ENCODE assay signal across 8 cellular contexts in the genomic region with DNA sequence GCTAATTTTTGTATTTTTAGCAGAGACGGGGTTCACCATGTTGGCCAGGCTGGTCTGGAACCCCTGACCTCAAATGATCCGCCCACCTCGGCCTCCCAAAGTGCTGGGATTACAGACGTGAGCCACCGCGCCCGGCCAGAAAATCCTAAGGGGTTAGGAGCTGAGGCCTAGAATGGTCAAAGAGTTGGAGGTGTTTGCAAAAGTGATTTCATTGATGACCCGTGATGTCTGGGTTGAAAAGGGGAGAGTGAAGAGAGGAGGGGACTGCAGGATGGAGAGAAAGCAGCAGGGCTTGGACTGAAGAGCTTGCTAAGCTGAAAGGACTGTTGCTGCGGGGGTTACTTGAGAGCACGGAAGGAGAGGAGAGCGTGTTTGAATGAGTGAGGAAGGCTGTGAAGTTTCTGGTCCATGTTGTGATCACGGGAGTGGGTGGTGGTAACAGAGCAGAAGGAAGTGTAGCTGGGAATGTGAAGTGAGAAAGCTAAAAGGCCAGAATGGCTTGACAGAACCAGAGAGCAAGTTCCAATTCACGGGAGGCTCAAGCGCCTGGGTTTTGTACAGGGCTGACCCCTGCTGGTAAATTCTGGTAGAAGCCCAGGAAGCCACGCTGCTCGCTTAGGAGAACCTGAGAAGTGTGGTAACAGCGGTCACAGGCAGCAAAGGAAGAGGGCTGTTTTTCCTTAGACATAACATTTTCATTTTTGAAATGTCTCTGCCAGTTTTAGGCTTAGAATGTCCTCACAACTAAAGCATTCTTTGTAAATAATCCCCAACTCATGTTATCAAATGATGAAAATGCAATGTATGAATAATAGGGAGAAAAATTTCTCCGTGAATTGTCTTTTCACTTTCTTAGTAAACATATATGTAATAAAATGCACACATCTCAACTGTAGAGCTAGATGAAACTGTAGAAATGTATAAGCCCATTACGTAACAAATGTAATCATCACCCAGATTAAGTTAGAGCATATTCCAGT. TPM values are rescaled to one million over a fixed set of nuclear protein-coding genes. Genes with fewer than 3 reads are reported as not detected.
DNase-seq lines count a peak whose midpoint lies in the region; ATAC-seq, FAIRE-seq and TF ChIP-seq lines count a peak whose summit lies in the region.

No MANE protein-coding gene starts in this region.

- H2AFZ ChIP-seq in OCI-LY1 (ENCODE audit: low read length) = no peak overlapping the region

- no peaks in the 10 kb centered on the region for H3K79me2 ChIP-seq in OCI-LY1 (ENCODE audit: insufficient read depth, low read length)

- H3K36me3 ChIP-seq in A673 (ENCODE audit: insufficient read depth, low read length, poor library complexity, severe bottlenecking) = no peaks in the 10 kb centered on the region
- no peaks in the 10 kb centered on the region for H3K36me3 ChIP-seq in OCI-LY1 (ENCODE audit: insufficient read depth, low read length)
- H3K36me3 ChIP-seq in mucosa of rectum (ENCODE audit: control insufficient read depth in 2 of 2, insufficient read depth in 2 of 2, low read length in 2 of 2) = no peaks in the 10 kb centered on the region

- ATAC-seq in HG03439 (IDR thresholded peaks at IDR 0.05; ENCODE audit: unreplicated experiment) = peak; percentile 69

- H3K27me3 ChIP-seq in A673 (replicated peaks; ENCODE audit: insufficient read depth, low read depth, low read length, poor library complexity) (peaks cover 9% of the 10 kb centered on the region), OCI-LY1 (ENCODE audit: insufficient read depth, low read length) (no peaks in the 10 kb centered on the region; the same call in 1 of the 2 replicates), mucosa of rectum (ENCODE audit: control insufficient read depth in 2 of 2, insufficient read depth in 2 of 2, low read length in 2 of 2) (no peaks in the 10 kb centered on the region)

- intact Hi-C loops in A673 (cut with micrococcal nuclease; ENCODE audit: unreplicated experiment) = loop anchor here (1.0 kb wide), 1 partner anchor 123 kb away; no protein-coding TSS in a partner anchor

- no peaks in the 10 kb centered on the region for H3K4me1 ChIP-seq in A673 (ENCODE audit: insufficient read depth, low read length, poor library complexity, severe bottlenecking)
- H3K4me1 ChIP-seq in OCI-LY1 (ENCODE audit: insufficient read depth, low read length, severe bottlenecking) = peaks cover 4% of the 10 kb centered on the region
- H3K4me1 ChIP-seq in mucosa of rectum (ENCODE audit: control insufficient read depth in 2 of 2, insufficient read depth in 2 of 2, low read length in 2 of 2) = peaks cover 7 to 11% of the 10 kb centered on the region in 2 donors

- peak; percentile 83 for FAIRE-seq in GM18507 (lab: Jason Lieb, UNC)

- H3K9me2 ChIP-seq in OCI-LY1 (ENCODE audit: low read depth, low read length) = no peaks in the 10 kb centered on the region

- no peaks in the 10 kb centered on the region for H4K20me1 ChIP-seq in OCI-LY1 (ENCODE audit: insufficient read depth, low read length)

- H3K9me3 ChIP-seq in A673 (ENCODE audit: low read depth, low read length, poor library complexity, severe bottlenecking) = no peaks in the 10 kb centered on the region
- H3K9me3 ChIP-seq in OCI-LY1 (ENCODE audit: low read length) = no peaks in the 10 kb centered on the region
- H3K9me3 ChIP-seq in mucosa of rectum (ENCODE audit: control insufficient read depth in 2 of 2, low read length in 2 of 2) = no peaks in the 10 kb centered on the region

- 0 out of 2 replicates have a peak overlapping the region, but pooled peaks have one; percentile 11 for H3K4me2 ChIP-seq in OCI-LY1 (ENCODE audit: low read length)

- H3K27ac ChIP-seq in A673 (ENCODE audit: low read depth, low read length, poor library complexity, severe bottlenecking) (no peak overlapping the region), OCI-LY1 (ENCODE audit: low read depth, low read length, poor library complexity, severe bottlenecking) (no peak overlapping the region), mucosa of rectum (ENCODE audit: low read depth in 2 of 2, low read length in 2 of 2) (peak overlapping the region; percentile 75 to 86)

- no TSS peak for BruUV-seq in A673 (replicated peaks; lab: Mats Ljungman, UMichigan)

- H3K9ac ChIP-seq in OCI-LY1 (ENCODE audit: low read length) (no peak overlapping the region), mucosa of rectum (ENCODE audit: low read depth in 1 of 2, low read length in 2 of 2) (peak overlapping the region; percentile 35 to 41)

- no peaks in the 10 kb centered on the region for H3F3A ChIP-seq in OCI-LY1 (ENCODE audit: insufficient read depth, low read length)

- POLR2A ChIA-PET in A673 (lab: Charles Lee; ENCODE audit: low non-redundant PET) = interaction anchor here (0.5 kb wide), 1 partner anchor 1172 kb away, joined by 4 read pairs; no protein-coding TSS in a partner anchor

- peak; percentile 85 for TF ChIP-seq CTCF in A673 (conservative IDR thresholded peaks at IDR 0.05; ENCODE audit: low read depth, low read length)
- TF ChIP-seq CTCF in OCI-LY1 (IDR thresholded peaks at IDR 0.05; ENCODE audit: low read length) = peak; percentile 88
- peak; percentile 86 for TF ChIP-seq CTCF in epithelial cell of esophagus (IDR thresholded peaks at IDR 0.05; ENCODE audit: insufficient read depth, low read depth, low read length, missing control alignments)

- CTCF ChIA-PET in A673 (lab: Charles Lee) = interaction anchor here (0.8 to 1.1 kb wide), 2 partner anchors 122 to 269 kb away, joined by 5 to 6 read pairs; no protein-coding TSS in a partner anchor

- H3K4me3 ChIP-seq in A673 (ENCODE audit: low read depth, low read length, poor library complexity, severe bottlenecking) = no peak overlapping the region
- no peak overlapping the region for H3K4me3 ChIP-seq in OCI-LY1 (ENCODE audit: low read depth, low read length, poor library complexity, severe bottlenecking)
- H3K4me3 ChIP-seq in epithelial cell of esophagus (ENCODE audit: low read length) = no peak overlapping the region
- H3K4me3 ChIP-seq in mucosa of rectum (ENCODE audit: low read length in 2 of 2) = peak overlapping the region in 1 of 2 donors; percentile 17

- DNase-seq in A673 (ENCODE audit: low spot score) = peak; percentile 82
- peak; percentile 54 for DNase-seq in GM18507 (ENCODE audit: extremely low spot score, insufficient read length, low read depth)
- DNase-seq in activated CD8-positive, alpha-beta memory T cell treated with anti-CD3 and anti-CD28 coated beads, Interleukin-2, amount 50 U/mL, for 48 hours = peak; percentile 74
- DNase-seq in epithelial cell of esophagus (ENCODE audit: low read depth) = peak; percentile 77
- DNase-seq in stimulated activated CD8-positive, alpha-beta memory T cell treated with anti-CD3 and anti-CD28 coated beads, Interleukin-4, amount 100 ng/mL, for 48 hours = peak; percentile 77

RNA-seq across cellular contexts. Expression of a gene that starts 40.5 kb away (rescaled TPM):
- total RNA-seq in A673 (2021) = 235 and 253 TPM in 2 replicates

RNA-seq across cellular contexts. Expression of a gene that starts 57.3 kb away (rescaled TPM):
- 119 and 122 TPM in 2 replicates for total RNA-seq in A673 (2021)

Comparison
In these comparisons a context has a peak if more than half of its experiments do, and no peak if none do; other contexts are left out.
1. H3K27ac ChIP-seq: peak in mucosa of rectum (2 of 2); none in A673 (single experiment) and OCI-LY1 (single experiment).
2. Peak in every context shown above with its lines, with median percentiles within 50 percentile points of each other: DNase-seq and CTCF ChIP-seq.